ENCODE assay signal across 19 cellular contexts in genomic region chr13:112146073-112146360, GRCh38.
"Had no signal": no experiment of that assay in that cellular context is flagged by ENCODE, and none has a peak within 500 bp of the region (broad histone marks: within the 10 kb centered on the region; RNA-seq: fewer than 3 reads in every experiment).

No MANE protein-coding gene starts in this region.

- H3K4me1 ChIP-seq: esophagus muscularis mucosa, gastrocnemius medialis, transverse colon had no signal

- DNase-seq: cortex of kidney; effector memory CD4-positive, alpha-beta T cell; gastrocnemius medialis; left cardiac atrium; left ventricle myocardium superior; mesenchymal stem cell; naive B cell; stimulated activated CD4-positive, alpha-beta T cell treated with anti-CD3 and anti-CD28 coated beads, Interleukin-2, amount 100 ng/mL, for 24 hours; stimulated activated CD4-positive, alpha-beta T cell treated with anti-CD3 and anti-CD28 coated beads, Interleukin-4, amount 100 ng/mL, for 4 hours; stimulated activated naive B cell treated with anti-CD40 and anti-IgM and Interleukin-4, amounts not matched to agents 10 μg/mL and 1 μg/mL and 100 μg/mL, for 72 hours; stimulated activated naive CD8-positive, alpha-beta T cell treated with anti-CD3 and anti-CD28 coated beads, Interleukin-15, amount 100 ng/mL, for 72 hours; substantia nigra; transverse colon had no signal

- H3K4me3 ChIP-seq: dorsolateral prefrontal cortex, esophagus muscularis mucosa, gastrocnemius medialis, lung, thoracic aorta, transverse colon had no signal

- H3K27ac ChIP-seq: dorsolateral prefrontal cortex, epithelial cell of prostate, esophagus muscularis mucosa, gastrocnemius medialis, neutrophil, thoracic aorta, transverse colon had no signal

- H3K36me3 ChIP-seq: esophagus muscularis mucosa, gastrocnemius medialis, neutrophil, thoracic aorta, transverse colon had no signal

- H3K27me3 ChIP-seq: gastrocnemius medialis, neutrophil, transverse colon had no signal

- H3K9me3 ChIP-seq: esophagus muscularis mucosa, gastrocnemius medialis, neutrophil, thoracic aorta, transverse colon had no signal
